In genomic region chrX:153939573-153939972, GRCh38 we compare ENCODE assay signal across 21 cellular contexts.
"Had no signal": no experiment of that assay in that cellular context is flagged by ENCODE, and none has a peak within 500 bp of the region (broad histone marks: within the 10 kb centered on the region; RNA-seq: fewer than 3 reads in every experiment).

No MANE protein-coding gene starts in this region.

- H3K36me3 Mint-ChIP-seq: naive thymus-derived CD8-positive, alpha-beta T cell; WTC11 had no signal

- H3K27ac Mint-ChIP-seq: activated CD4-positive, alpha-beta T cell treated with anti-CD3 and anti-CD28 coated beads, Interleukin-2, amount 10 ng/mL, durations not matched to agents 24 days and 14 days; activated naive CD4-positive, alpha-beta T cell treated with anti-CD3 and anti-CD28 coated beads, Interleukin-2, amount 10 ng/mL, durations not matched to agents 7 days and 5 days; T-helper 2 cell treated with Interferon-gamma antibody and Interleukin-4, amounts not matched to agents 5 μg/mL and 100 μg/mL, for 36 hours had no signal

- DNase-seq: activated CD4-positive, alpha-beta T cell treated with anti-CD3 and anti-CD28 coated beads, Interleukin-2, amount 10 ng/mL, durations not matched to agents 24 days and 14 days; activated CD8-positive, alpha-beta memory T cell treated with anti-CD3 and anti-CD28 coated beads, Interleukin-2, amount 50 U/mL, for 4 hours; activated naive CD4-positive, alpha-beta T cell treated with anti-CD3 and anti-CD28 coated beads, Interleukin-2, amount 10 ng/mL, durations not matched to agents 7 days and 5 days; activated T-cell treated with anti-CD3 and anti-CD28 coated beads, Interleukin-2, amount 50 U/mL, for 4 hours; adrenal gland; effector CD8-positive, alpha-beta T cell; heart right ventricle; kidney glomerular epithelial cell; left ventricle myocardium superior; mesenchymal stem cell; naive thymus-derived CD8-positive, alpha-beta T cell; stimulated activated CD4-positive, alpha-beta T cell treated with anti-CD3 and anti-CD28 coated beads, Interleukin-12 subunit alpha, Interleukin-12 subunit beta, amount 100 ng/mL, for 4 hours; stimulated activated CD4-positive, alpha-beta T cell treated with anti-CD3 and anti-CD28 coated beads, Interleukin-1b, Interleukin-23, amount 100 ng/mL, for 48 hours; stomach; upper lobe of left lung had no signal

- H3K9me3 Mint-ChIP-seq: activated CD4-positive, alpha-beta T cell treated with anti-CD3 and anti-CD28 coated beads, Interleukin-2, amount 10 ng/mL, durations not matched to agents 24 days and 14 days; activated naive CD4-positive, alpha-beta T cell treated with anti-CD3 and anti-CD28 coated beads, Interleukin-2, amount 10 ng/mL, durations not matched to agents 7 days and 5 days; activated T-cell treated with anti-CD3 and anti-CD28 coated beads, Interleukin-2, amount 50 U/mL, for 4 hours; T-helper 2 cell treated with Interferon-gamma antibody and Interleukin-4, amounts not matched to agents 5 μg/mL and 100 μg/mL, for 36 hours; WTC11 had no signal

- H3K4me3 Mint-ChIP-seq: activated CD4-positive, alpha-beta T cell treated with anti-CD3 and anti-CD28 coated beads, Interleukin-2, amount 10 ng/mL, durations not matched to agents 24 days and 14 days; activated naive CD4-positive, alpha-beta T cell treated with anti-CD3 and anti-CD28 coated beads, Interleukin-2, amount 10 ng/mL, durations not matched to agents 7 days and 5 days; activated T-cell treated with anti-CD3 and anti-CD28 coated beads, Interleukin-2, amount 50 U/mL, for 4 hours; T-helper 2 cell treated with Interferon-gamma antibody and Interleukin-4, amounts not matched to agents 5 μg/mL and 100 μg/mL, for 36 hours; WTC11 had no signal

- H3K4me3 ChIP-seq: adrenal gland, gastroesophageal sphincter, heart right ventricle, prostate gland, right atrium auricular region, stomach, upper lobe of left lung had no signal

- H3K27ac ChIP-seq: adrenal gland, gastroesophageal sphincter, heart right ventricle, prostate gland, right atrium auricular region, stomach, upper lobe of left lung had no signal

- H3K27me3 Mint-ChIP-seq: activated CD4-positive, alpha-beta T cell treated with anti-CD3 and anti-CD28 coated beads, Interleukin-2, amount 10 ng/mL, durations not matched to agents 24 days and 14 days; activated naive CD4-positive, alpha-beta T cell treated with anti-CD3 and anti-CD28 coated beads, Interleukin-2, amount 10 ng/mL, durations not matched to agents 7 days and 5 days; naive thymus-derived CD8-positive, alpha-beta T cell had no signal

- H3K9me3 ChIP-seq: adrenal gland, gastroesophageal sphincter, heart right ventricle, prostate gland, right atrium auricular region, stomach, upper lobe of left lung had no signal

- H3K36me3 ChIP-seq: adrenal gland, gastroesophageal sphincter, heart right ventricle, prostate gland, right atrium auricular region, stomach, upper lobe of left lung had no signal

- ATAC-seq: activated T-cell treated with anti-CD3 and anti-CD28 coated beads, Interleukin-2, amount 50 U/mL, for 4 hours; esophagus mucosa; gastroesophageal sphincter; heart right ventricle; left ventricle myocardium superior; naive thymus-derived CD8-positive, alpha-beta T cell; WTC11 had no signal

- H3K27me3 ChIP-seq: adrenal gland, gastroesophageal sphincter, right atrium auricular region, upper lobe of left lung had no signal

- H3K4me1 ChIP-seq: prostate gland had no signal
